Comparison of ENCODE assay signal across 1 cellular context in genomic region chr12:5568325-5568981, GRCh38.
A peak's percentile ranks its signal among the peaks of the same experiment; 100 is the strongest.
TF ChIP-seq lines count a peak whose summit lies in the region.

No MANE protein-coding gene starts in this region.

TF ChIP-seq in HepG2, 621 proteins besides CTCF, POLR2A, EP300 and RAD21 (continued from another document and continues in another):
- TF ChIP-seq ZUFSP (CRISPR knock-in tag; IDR thresholded peaks at IDR 0.05; ENCODE audit: borderline replicate concordance) = no peak
- TF ChIP-seq, protein P1, sequence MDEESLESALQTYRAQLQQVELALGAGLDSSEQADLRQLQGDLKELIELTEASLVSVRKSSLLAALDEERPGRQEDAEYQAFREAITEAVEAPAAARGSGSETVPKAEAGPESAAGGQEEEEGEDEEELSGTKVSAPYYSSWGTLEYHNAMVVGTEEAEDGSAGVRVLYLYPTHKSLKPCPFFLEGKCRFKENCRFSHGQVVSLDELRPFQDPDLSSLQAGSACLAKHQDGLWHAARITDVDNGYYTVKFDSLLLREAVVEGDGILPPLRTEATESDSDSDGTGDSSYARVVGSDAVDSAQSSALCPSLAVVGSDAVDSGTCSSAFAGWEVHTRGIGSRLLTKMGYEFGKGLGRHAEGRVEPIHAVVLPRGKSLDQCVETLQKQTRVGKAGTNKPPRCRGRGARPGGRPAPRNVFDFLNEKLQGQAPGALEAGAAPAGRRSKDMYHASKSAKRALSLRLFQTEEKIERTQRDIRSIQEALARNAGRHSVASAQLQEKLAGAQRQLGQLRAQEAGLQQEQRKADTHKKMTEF (CRISPR knock-in tag; IDR thresholded peaks at IDR 0.05) = peak; percentile 69
- TF ChIP-seq NR2C2 (CRISPR knock-in tag; IDR thresholded peaks at IDR 0.05; ENCODE audit: borderline replicate concordance) = 0 out of 2 replicates have a peak, but pooled peaks have one; percentile 29
- peak; percentile 69; the same call in 1 of the 2 replicates for TF ChIP-seq ATF3 (CRISPR knock-in tag; IDR thresholded peaks at IDR 0.05)
- TF ChIP-seq, protein P2, sequence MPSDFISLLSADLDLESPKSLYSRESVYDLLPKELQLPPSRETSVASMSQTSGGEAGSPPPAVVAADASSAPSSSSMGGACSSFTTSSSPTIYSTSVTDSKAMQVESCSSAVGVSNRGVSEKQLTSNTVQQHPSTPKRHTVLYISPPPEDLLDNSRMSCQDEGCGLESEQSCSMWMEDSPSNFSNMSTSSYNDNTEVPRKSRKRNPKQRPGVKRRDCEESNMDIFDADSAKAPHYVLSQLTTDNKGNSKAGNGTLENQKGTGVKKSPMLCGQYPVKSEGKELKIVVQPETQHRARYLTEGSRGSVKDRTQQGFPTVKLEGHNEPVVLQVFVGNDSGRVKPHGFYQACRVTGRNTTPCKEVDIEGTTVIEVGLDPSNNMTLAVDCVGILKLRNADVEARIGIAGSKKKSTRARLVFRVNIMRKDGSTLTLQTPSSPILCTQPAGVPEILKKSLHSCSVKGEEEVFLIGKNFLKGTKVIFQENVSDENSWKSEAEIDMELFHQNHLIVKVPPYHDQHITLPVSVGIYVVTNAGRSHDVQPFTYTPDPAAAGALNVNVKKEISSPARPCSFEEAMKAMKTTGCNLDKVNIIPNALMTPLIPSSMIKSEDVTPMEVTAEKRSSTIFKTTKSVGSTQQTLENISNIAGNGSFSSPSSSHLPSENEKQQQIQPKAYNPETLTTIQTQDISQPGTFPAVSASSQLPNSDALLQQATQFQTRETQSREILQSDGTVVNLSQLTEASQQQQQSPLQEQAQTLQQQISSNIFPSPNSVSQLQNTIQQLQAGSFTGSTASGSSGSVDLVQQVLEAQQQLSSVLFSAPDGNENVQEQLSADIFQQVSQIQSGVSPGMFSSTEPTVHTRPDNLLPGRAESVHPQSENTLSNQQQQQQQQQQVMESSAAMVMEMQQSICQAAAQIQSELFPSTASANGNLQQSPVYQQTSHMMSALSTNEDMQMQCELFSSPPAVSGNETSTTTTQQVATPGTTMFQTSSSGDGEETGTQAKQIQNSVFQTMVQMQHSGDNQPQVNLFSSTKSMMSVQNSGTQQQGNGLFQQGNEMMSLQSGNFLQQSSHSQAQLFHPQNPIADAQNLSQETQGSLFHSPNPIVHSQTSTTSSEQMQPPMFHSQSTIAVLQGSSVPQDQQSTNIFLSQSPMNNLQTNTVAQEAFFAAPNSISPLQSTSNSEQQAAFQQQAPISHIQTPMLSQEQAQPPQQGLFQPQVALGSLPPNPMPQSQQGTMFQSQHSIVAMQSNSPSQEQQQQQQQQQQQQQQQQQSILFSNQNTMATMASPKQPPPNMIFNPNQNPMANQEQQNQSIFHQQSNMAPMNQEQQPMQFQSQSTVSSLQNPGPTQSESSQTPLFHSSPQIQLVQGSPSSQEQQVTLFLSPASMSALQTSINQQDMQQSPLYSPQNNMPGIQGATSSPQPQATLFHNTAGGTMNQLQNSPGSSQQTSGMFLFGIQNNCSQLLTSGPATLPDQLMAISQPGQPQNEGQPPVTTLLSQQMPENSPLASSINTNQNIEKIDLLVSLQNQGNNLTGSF (CRISPR knock-in tag; IDR thresholded peaks at IDR 0.05) = no peak
- TF ChIP-seq ZNF737 (CRISPR knock-in tag; IDR thresholded peaks at IDR 0.05; ENCODE audit: borderline replicate concordance) = no peak
- no peak for TF ChIP-seq ZNF451 (CRISPR knock-in tag; IDR thresholded peaks at IDR 0.05)
- no peak for TF ChIP-seq SP5 (CRISPR knock-in tag; IDR thresholded peaks at IDR 0.05; ENCODE audit: borderline replicate concordance, low read depth)
- no peak for TF ChIP-seq SOX6 (IDR thresholded peaks at IDR 0.05)
- peak; percentile 89 for TF ChIP-seq SOX6 (CRISPR knock-in tag; IDR thresholded peaks at IDR 0.05)
- TF ChIP-seq ZNF225 (CRISPR knock-in tag; IDR thresholded peaks at IDR 0.05) = no peak
- no peak for TF ChIP-seq ZSCAN25 (CRISPR knock-in tag; IDR thresholded peaks at IDR 0.05)
- TF ChIP-seq HNRNPK (IDR thresholded peaks at IDR 0.05; ENCODE audit: low read depth, low read length, poor library complexity, severe bottlenecking) = no peak
- TF ChIP-seq, protein P3, sequence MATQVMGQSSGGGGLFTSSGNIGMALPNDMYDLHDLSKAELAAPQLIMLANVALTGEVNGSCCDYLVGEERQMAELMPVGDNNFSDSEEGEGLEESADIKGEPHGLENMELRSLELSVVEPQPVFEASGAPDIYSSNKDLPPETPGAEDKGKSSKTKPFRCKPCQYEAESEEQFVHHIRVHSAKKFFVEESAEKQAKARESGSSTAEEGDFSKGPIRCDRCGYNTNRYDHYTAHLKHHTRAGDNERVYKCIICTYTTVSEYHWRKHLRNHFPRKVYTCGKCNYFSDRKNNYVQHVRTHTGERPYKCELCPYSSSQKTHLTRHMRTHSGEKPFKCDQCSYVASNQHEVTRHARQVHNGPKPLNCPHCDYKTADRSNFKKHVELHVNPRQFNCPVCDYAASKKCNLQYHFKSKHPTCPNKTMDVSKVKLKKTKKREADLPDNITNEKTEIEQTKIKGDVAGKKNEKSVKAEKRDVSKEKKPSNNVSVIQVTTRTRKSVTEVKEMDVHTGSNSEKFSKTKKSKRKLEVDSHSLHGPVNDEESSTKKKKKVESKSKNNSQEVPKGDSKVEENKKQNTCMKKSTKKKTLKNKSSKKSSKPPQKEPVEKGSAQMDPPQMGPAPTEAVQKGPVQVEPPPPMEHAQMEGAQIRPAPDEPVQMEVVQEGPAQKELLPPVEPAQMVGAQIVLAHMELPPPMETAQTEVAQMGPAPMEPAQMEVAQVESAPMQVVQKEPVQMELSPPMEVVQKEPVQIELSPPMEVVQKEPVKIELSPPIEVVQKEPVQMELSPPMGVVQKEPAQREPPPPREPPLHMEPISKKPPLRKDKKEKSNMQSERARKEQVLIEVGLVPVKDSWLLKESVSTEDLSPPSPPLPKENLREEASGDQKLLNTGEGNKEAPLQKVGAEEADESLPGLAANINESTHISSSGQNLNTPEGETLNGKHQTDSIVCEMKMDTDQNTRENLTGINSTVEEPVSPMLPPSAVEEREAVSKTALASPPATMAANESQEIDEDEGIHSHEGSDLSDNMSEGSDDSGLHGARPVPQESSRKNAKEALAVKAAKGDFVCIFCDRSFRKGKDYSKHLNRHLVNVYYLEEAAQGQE (IDR thresholded peaks at IDR 0.05; ENCODE audit: borderline replicate concordance in 1 of 2, low read depth in 1 of 2, low read length in 2 of 2) = peak; percentile 2 to 82
- no peak for TF ChIP-seq RELA (CRISPR knock-in tag; IDR thresholded peaks at IDR 0.05)
- TF ChIP-seq NCOA2 (CRISPR knock-in tag; IDR thresholded peaks at IDR 0.05) = no peak
- TF ChIP-seq, protein P4, sequence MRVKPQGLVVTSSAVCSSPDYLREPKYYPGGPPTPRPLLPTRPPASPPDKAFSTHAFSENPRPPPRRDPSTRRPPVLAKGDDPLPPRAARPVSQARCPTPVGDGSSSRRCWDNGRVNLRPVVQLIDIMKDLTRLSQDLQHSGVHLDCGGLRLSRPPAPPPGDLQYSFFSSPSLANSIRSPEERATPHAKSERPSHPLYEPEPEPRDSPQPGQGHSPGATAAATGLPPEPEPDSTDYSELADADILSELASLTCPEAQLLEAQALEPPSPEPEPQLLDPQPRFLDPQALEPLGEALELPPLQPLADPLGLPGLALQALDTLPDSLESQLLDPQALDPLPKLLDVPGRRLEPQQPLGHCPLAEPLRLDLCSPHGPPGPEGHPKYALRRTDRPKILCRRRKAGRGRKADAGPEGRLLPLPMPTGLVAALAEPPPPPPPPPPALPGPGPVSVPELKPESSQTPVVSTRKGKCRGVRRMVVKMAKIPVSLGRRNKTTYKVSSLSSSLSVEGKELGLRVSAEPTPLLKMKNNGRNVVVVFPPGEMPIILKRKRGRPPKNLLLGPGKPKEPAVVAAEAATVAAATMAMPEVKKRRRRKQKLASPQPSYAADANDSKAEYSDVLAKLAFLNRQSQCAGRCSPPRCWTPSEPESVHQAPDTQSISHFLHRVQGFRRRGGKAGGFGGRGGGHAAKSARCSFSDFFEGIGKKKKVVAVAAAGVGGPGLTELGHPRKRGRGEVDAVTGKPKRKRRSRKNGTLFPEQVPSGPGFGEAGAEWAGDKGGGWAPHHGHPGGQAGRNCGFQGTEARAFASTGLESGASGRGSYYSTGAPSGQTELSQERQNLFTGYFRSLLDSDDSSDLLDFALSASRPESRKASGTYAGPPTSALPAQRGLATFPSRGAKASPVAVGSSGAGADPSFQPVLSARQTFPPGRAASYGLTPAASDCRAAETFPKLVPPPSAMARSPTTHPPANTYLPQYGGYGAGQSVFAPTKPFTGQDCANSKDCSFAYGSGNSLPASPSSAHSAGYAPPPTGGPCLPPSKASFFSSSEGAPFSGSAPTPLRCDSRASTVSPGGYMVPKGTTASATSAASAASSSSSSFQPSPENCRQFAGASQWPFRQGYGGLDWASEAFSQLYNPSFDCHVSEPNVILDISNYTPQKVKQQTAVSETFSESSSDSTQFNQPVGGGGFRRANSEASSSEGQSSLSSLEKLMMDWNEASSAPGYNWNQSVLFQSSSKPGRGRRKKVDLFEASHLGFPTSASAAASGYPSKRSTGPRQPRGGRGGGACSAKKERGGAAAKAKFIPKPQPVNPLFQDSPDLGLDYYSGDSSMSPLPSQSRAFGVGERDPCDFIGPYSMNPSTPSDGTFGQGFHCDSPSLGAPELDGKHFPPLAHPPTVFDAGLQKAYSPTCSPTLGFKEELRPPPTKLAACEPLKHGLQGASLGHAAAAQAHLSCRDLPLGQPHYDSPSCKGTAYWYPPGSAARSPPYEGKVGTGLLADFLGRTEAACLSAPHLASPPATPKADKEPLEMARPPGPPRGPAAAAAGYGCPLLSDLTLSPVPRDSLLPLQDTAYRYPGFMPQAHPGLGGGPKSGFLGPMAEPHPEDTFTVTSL (CRISPR knock-in tag; IDR thresholded peaks at IDR 0.05; ENCODE audit: borderline replicate concordance) = peak; percentile 16; the same call in 1 of the 2 replicates
- no peak for TF ChIP-seq HES4 (CRISPR knock-in tag; IDR thresholded peaks at IDR 0.05; ENCODE audit: borderline replicate concordance)
- TF ChIP-seq FOXP1 (IDR thresholded peaks at IDR 0.05) = no peak
- peak; percentile 55 for TF ChIP-seq FOXP1 (CRISPR knock-in tag; IDR thresholded peaks at IDR 0.05)
- TF ChIP-seq FOSL1 (CRISPR knock-in tag; IDR thresholded peaks at IDR 0.05; ENCODE audit: borderline replicate concordance) = peak; percentile 81; the same call in 1 of the 2 replicates
- TF ChIP-seq ATF6 (CRISPR knock-in tag; conservative IDR thresholded peaks at IDR 0.05) = no peak
- TF ChIP-seq ZNF7 (CRISPR knock-in tag; IDR thresholded peaks at IDR 0.05) = no peak
- peak; percentile 54; the same call in 1 of the 2 replicates for TF ChIP-seq TRIM24 (CRISPR knock-in tag; IDR thresholded peaks at IDR 0.05)
- TF ChIP-seq ZNF891 (CRISPR knock-in tag; IDR thresholded peaks at IDR 0.05) = no peak
- TF ChIP-seq ISL2 (CRISPR knock-in tag; IDR thresholded peaks at IDR 0.05) = peak; percentile 66
- no peak for TF ChIP-seq REL (CRISPR knock-in tag; conservative IDR thresholded peaks at IDR 0.05)
